In the genomic region with DNA sequence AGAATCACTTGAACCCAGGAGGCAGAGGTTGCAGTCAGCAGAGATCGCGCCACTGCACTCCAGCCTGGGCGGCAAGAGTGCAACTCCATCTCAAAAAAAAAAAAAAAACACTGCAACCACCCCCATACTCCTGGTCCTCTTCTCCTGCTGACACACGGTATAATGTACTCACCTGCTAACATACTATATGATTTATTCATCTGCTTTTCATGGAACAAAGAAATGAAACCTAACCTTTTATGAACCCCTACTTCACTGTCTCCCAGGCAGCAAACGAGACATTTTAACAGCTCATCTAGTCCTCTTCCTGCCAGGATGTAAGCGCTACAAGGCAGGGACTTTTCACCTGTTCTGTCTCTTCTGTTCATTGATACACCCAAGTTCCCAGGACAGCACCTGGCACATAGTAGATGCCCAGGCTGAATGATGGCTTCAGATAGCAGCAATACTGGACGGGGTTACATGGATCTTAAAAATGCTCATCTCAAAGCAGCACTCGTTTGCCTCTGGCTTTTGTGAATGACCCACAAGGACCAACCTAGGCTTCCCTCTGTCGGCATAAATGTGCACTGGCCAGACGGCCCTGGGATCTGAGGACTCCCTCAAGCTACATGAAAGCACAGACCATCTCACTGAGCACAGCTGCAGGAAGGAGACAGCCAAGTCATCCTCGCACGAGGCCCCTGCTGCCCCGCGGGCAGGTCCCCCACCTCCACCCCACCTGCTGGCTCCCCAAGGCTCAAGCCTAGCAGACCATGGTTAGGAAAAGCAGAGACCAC, we compare ENCODE assay signal across 8 cellular contexts. TPM values are rescaled to one million over a fixed set of nuclear protein-coding genes. Genes with fewer than 3 reads are reported as not detected.
DNase-seq lines count a peak whose midpoint lies in the region; ATAC-seq and TF ChIP-seq lines count a peak whose summit lies in the region.

No MANE protein-coding gene starts in this region.

- no peak overlapping the region for H3K27ac Mint-ChIP-seq in activated naive CD8-positive, alpha-beta T cell treated with anti-CD3 and anti-CD28 coated beads, Interleukin-2, amount 10 ng/mL, durations not matched to agents 7 days and 5 days

- DNase-seq in AG09319 (ENCODE audit: extremely low read depth, low read depth) (no peak), left kidney (ENCODE audit: low read depth, low spot score) (peak; percentile 79), CD1c-positive myeloid dendritic cell (ENCODE audit: extremely low spot score) (no peak)
- DNase-seq in activated naive CD8-positive, alpha-beta T cell treated with anti-CD3 and anti-CD28 coated beads, Interleukin-2, amount 10 ng/mL, durations not matched to agents 7 days and 5 days: no peak
- no peak for DNase-seq in activated effector memory CD4-positive, alpha-beta T cell treated with anti-CD3 and anti-CD28 coated beads, Interleukin-2, amount 50 U/mL, for 16 hours

- no peaks in the 10 kb centered on the region for H3K27me3 Mint-ChIP-seq in activated naive CD8-positive, alpha-beta T cell treated with anti-CD3 and anti-CD28 coated beads, Interleukin-2, amount 10 ng/mL, durations not matched to agents 7 days and 5 days

- no peak overlapping the region for H3K4me3 Mint-ChIP-seq in activated naive CD8-positive, alpha-beta T cell treated with anti-CD3 and anti-CD28 coated beads, Interleukin-2, amount 10 ng/mL, durations not matched to agents 7 days and 5 days

- ATAC-seq in HG02870 (IDR thresholded peaks at IDR 0.05; ENCODE audit: unreplicated experiment) (peak; percentile 42), GM18520 (IDR thresholded peaks at IDR 0.05; ENCODE audit: unreplicated experiment) (no peak), GM21381 (IDR thresholded peaks at IDR 0.05; ENCODE audit: unreplicated experiment) (no peak)
- peak; percentile 41 for ATAC-seq in activated naive CD8-positive, alpha-beta T cell treated with anti-CD3 and anti-CD28 coated beads, Interleukin-2, amount 10 ng/mL, durations not matched to agents 7 days and 5 days (ENCODE audit: low read depth)

- H3K36me3 Mint-ChIP-seq in activated naive CD8-positive, alpha-beta T cell treated with anti-CD3 and anti-CD28 coated beads, Interleukin-2, amount 10 ng/mL, durations not matched to agents 7 days and 5 days: peaks cover 7% of the 10 kb centered on the region

- TF ChIP-seq CTCF in AG09319 (IDR thresholded peaks at IDR 0.05; ENCODE audit: low read depth, low read length): peak; percentile 51

- H3K4me1 Mint-ChIP-seq in activated naive CD8-positive, alpha-beta T cell treated with anti-CD3 and anti-CD28 coated beads, Interleukin-2, amount 10 ng/mL, durations not matched to agents 7 days and 5 days: peaks cover 18% of the 10 kb centered on the region

- POLR2A ChIA-PET in activated naive CD8-positive, alpha-beta T cell treated with anti-CD3 and anti-CD28 coated beads, Interleukin-2, amount 10 ng/mL, durations not matched to agents 7 days and 5 days (lab: Charles Lee): interaction anchor here (0.7 kb wide), 1 partner anchor 1488 kb away, joined by 4 read pairs; no protein-coding TSS in a partner anchor

- H3K9me3 Mint-ChIP-seq in activated naive CD8-positive, alpha-beta T cell treated with anti-CD3 and anti-CD28 coated beads, Interleukin-2, amount 10 ng/mL, durations not matched to agents 7 days and 5 days: no peaks in the 10 kb centered on the region

RNA-seq across cellular contexts. Expression of a gene that starts 20.3 kb away (rescaled TPM):
- total RNA-seq in activated naive CD8-positive, alpha-beta T cell treated with anti-CD3 and anti-CD28 coated beads, Interleukin-2, amount 10 ng/mL, durations not matched to agents 7 days and 5 days: 1 to 10 TPM; 6.8 to 8.3 TPM

Comparison
In these comparisons a context has a peak if more than half of its experiments do, and no peak if none do; other contexts are left out.
1. ATAC-seq: peak in HG02870 (single experiment) and activated naive CD8-positive, alpha-beta T cell treated with anti-CD3 and anti-CD28 coated beads, Interleukin-2, amount 10 ng/mL, durations not matched to agents 7 days and 5 days (single experiment); none in GM18520 (single experiment) and GM21381 (single experiment).